Comparison of ENCODE assay signal across 13 cellular contexts in genomic region chr4:1348746-1349145, GRCh38. TPM values are rescaled to one million over a fixed set of nuclear protein-coding genes. Genes with fewer than 3 reads are reported as not detected.
A peak's percentile ranks its signal among the peaks of the same experiment; 100 is the strongest.
DNase-seq lines count a peak whose midpoint lies in the region; ATAC-seq lines count a peak whose summit lies in the region.
"Had no signal": no experiment of that assay in that cellular context is flagged by ENCODE, and none has a peak within 500 bp of the region (broad histone marks: within the 10 kb centered on the region; RNA-seq: fewer than 3 reads in every experiment).

No MANE protein-coding gene starts in this region.

- H3K27ac Mint-ChIP-seq in activated CD8-positive, alpha-beta T cell treated with anti-CD3 and anti-CD28 coated beads, Interleukin-2, amount 10 ng/mL, durations not matched to agents 7 days and 5 days, result peak overlapping the region; percentile 97
- H3K27ac Mint-ChIP-seq in immature natural killer cell, result peak overlapping the region; percentile 73 to 98 (median 96)
- peak overlapping the region; percentile 59 for H3K27ac Mint-ChIP-seq in stimulated activated naive B cell treated with anti-CD40 and anti-IgM and Interleukin-4, amounts not matched to agents 10 μg/mL and 1 μg/mL and 100 μg/mL, for 72 hours

- DNase-seq in activated T-cell treated with anti-CD3 and anti-CD28 coated beads, Interleukin-2, amount 50 U/mL, for 4 hours, result no peak
- DNase-seq in activated T-cell treated with anti-CD3 and anti-CD28 coated beads for 4 hours (no peak), immature natural killer cell (no peak), middle frontal gyrus (ENCODE audit: extremely low spot score, low spot score) (no peak), T-helper 9 cell (no peak)
- DNase-seq in activated CD8-positive, alpha-beta T cell treated with anti-CD3 and anti-CD28 coated beads, Interleukin-2, amount 10 ng/mL, durations not matched to agents 7 days and 5 days, result no peak
- no peak for DNase-seq in stimulated activated naive B cell treated with anti-CD40 and anti-IgM and Interleukin-4, amounts not matched to agents 10 μg/mL and 1 μg/mL and 100 μg/mL, for 72 hours
- DNase-seq: NCI-H524 treated with DMSO at 0.1 percent for 48 hours; stimulated activated CD8-positive, alpha-beta memory T cell treated with anti-CD3 and anti-CD28 coated beads, Interleukin-4, amount 100 ng/mL, for 48 hours had no signal

- CTCF ChIA-PET in activated CD8-positive, alpha-beta T cell treated with anti-CD3 and anti-CD28 coated beads, Interleukin-2, amount 10 ng/mL, durations not matched to agents 7 days and 5 days (lab: Charles Lee), result interaction anchor here (1.1 to 5.7 kb wide), 5 partner anchors 40 to 212 kb away, joined by 3 to 32 read pairs (median 7); partner anchors contain the start of gene MAEA

- no peak for ATAC-seq in activated T-cell treated with anti-CD3 and anti-CD28 coated beads, Interleukin-2, amount 50 U/mL, for 4 hours
- no peak for ATAC-seq in activated CD8-positive, alpha-beta T cell treated with anti-CD3 and anti-CD28 coated beads, Interleukin-2, amount 10 ng/mL, durations not matched to agents 7 days and 5 days
- no peak for ATAC-seq in stimulated activated naive B cell treated with anti-CD40 and anti-IgM and Interleukin-4, amounts not matched to agents 10 μg/mL and 1 μg/mL and 100 μg/mL, for 72 hours (replicated peaks)
- ATAC-seq in GM21825 (IDR thresholded peaks at IDR 0.05; ENCODE audit: unreplicated experiment), result no peak
- ATAC-seq: sciatic nerve had no signal

- POLR2A ChIA-PET in activated CD8-positive, alpha-beta T cell treated with anti-CD3 and anti-CD28 coated beads, Interleukin-2, amount 10 ng/mL, durations not matched to agents 7 days and 5 days (lab: Charles Lee), result interaction anchor here (0.7 to 4.9 kb wide), 4 partner anchors 21 to 102 kb away, joined by 3 to 37 read pairs (median 6); partner anchors contain the start of gene MAEA

- H3K27me3 Mint-ChIP-seq in activated T-cell treated with anti-CD3 and anti-CD28 coated beads, Interleukin-2, amount 50 U/mL, for 4 hours (ENCODE audit: low read depth), result no peaks in the 10 kb centered on the region
- no peaks in the 10 kb centered on the region for H3K27me3 Mint-ChIP-seq in activated CD8-positive, alpha-beta T cell treated with anti-CD3 and anti-CD28 coated beads, Interleukin-2, amount 10 ng/mL, durations not matched to agents 7 days and 5 days (ENCODE audit: low read depth)
- H3K27me3 Mint-ChIP-seq in immature natural killer cell (ENCODE audit: low read depth in 3 of 3), result peaks cover 3 to 15% (median 10%) of the 10 kb centered on the region in 3 donors
- H3K27me3 Mint-ChIP-seq in stimulated activated naive B cell treated with anti-CD40 and anti-IgM and Interleukin-4, amounts not matched to agents 10 μg/mL and 1 μg/mL and 100 μg/mL, for 72 hours, result no peaks in the 10 kb centered on the region

- H3K9me3 Mint-ChIP-seq in activated T-cell treated with anti-CD3 and anti-CD28 coated beads, Interleukin-2, amount 50 U/mL, for 4 hours, result no peaks in the 10 kb centered on the region
- no peaks in the 10 kb centered on the region for H3K9me3 Mint-ChIP-seq in activated CD8-positive, alpha-beta T cell treated with anti-CD3 and anti-CD28 coated beads, Interleukin-2, amount 10 ng/mL, durations not matched to agents 7 days and 5 days (ENCODE audit: insufficient read depth)
- no peaks in the 10 kb centered on the region for H3K9me3 Mint-ChIP-seq in immature natural killer cell
- no peaks in the 10 kb centered on the region for H3K9me3 Mint-ChIP-seq in stimulated activated naive B cell treated with anti-CD40 and anti-IgM and Interleukin-4, amounts not matched to agents 10 μg/mL and 1 μg/mL and 100 μg/mL, for 72 hours

- H3K4me1 Mint-ChIP-seq in activated T-cell treated with anti-CD3 and anti-CD28 coated beads, Interleukin-2, amount 50 U/mL, for 4 hours (ENCODE audit: low read depth), result peaks cover 36% of the 10 kb centered on the region
- H3K4me1 Mint-ChIP-seq in activated CD8-positive, alpha-beta T cell treated with anti-CD3 and anti-CD28 coated beads, Interleukin-2, amount 10 ng/mL, durations not matched to agents 7 days and 5 days (ENCODE audit: low read depth), result peaks cover 46% of the 10 kb centered on the region
- peaks cover 39 to 46% of the 10 kb centered on the region in 2 donors for H3K4me1 Mint-ChIP-seq in immature natural killer cell
- H3K4me1 Mint-ChIP-seq in stimulated activated naive B cell treated with anti-CD40 and anti-IgM and Interleukin-4, amounts not matched to agents 10 μg/mL and 1 μg/mL and 100 μg/mL, for 72 hours, result peaks cover 29 to 56% of the 10 kb centered on the region in 2 donors

- peaks cover 9% of the 10 kb centered on the region for H3K36me3 Mint-ChIP-seq in activated T-cell treated with anti-CD3 and anti-CD28 coated beads, Interleukin-2, amount 50 U/mL, for 4 hours (ENCODE audit: insufficient read depth)
- H3K36me3 Mint-ChIP-seq in activated CD8-positive, alpha-beta T cell treated with anti-CD3 and anti-CD28 coated beads, Interleukin-2, amount 10 ng/mL, durations not matched to agents 7 days and 5 days (ENCODE audit: low read depth), result peaks cover 11% of the 10 kb centered on the region
- peaks cover 0 to 8% (median 7%) of the 10 kb centered on the region in 3 donors for H3K36me3 Mint-ChIP-seq in immature natural killer cell
- peaks cover 11 to 26% of the 10 kb centered on the region in 2 donors for H3K36me3 Mint-ChIP-seq in stimulated activated naive B cell treated with anti-CD40 and anti-IgM and Interleukin-4, amounts not matched to agents 10 μg/mL and 1 μg/mL and 100 μg/mL, for 72 hours

- peak overlapping the region; percentile 89 for H3K4me3 Mint-ChIP-seq in activated T-cell treated with anti-CD3 and anti-CD28 coated beads, Interleukin-2, amount 50 U/mL, for 4 hours
- H3K4me3 Mint-ChIP-seq in activated CD8-positive, alpha-beta T cell treated with anti-CD3 and anti-CD28 coated beads, Interleukin-2, amount 10 ng/mL, durations not matched to agents 7 days and 5 days, result peak overlapping the region; percentile 85
- peak overlapping the region in 4 of 5 donors; percentile 27 to 91 (median 78) for H3K4me3 Mint-ChIP-seq in immature natural killer cell
- H3K4me3 Mint-ChIP-seq in stimulated activated naive B cell treated with anti-CD40 and anti-IgM and Interleukin-4, amounts not matched to agents 10 μg/mL and 1 μg/mL and 100 μg/mL, for 72 hours, result peak overlapping the region; percentile 61 to 90

RNA-seq across cellular contexts. Expression of gene UVSSA, which starts 1.7 kb away (rescaled TPM):
- total RNA-seq in activated T-cell treated with anti-CD3 and anti-CD28 coated beads, Interleukin-2, amount 50 U/mL, for 4 hours, result 10 to 100 TPM; 17.2 to 20.5 (median 18.9) TPM
- 10 to 100 TPM; 16.7 to 17.0 TPM for total RNA-seq in activated CD8-positive, alpha-beta T cell treated with anti-CD3 and anti-CD28 coated beads, Interleukin-2, amount 10 ng/mL, durations not matched to agents 7 days and 5 days
- polyA plus RNA-seq in immature natural killer cell, result 1 to 10 TPM; 3.2 to 7.0 (median 4.0) TPM

RNA-seq across cellular contexts. Expression of gene NKX1-1, which starts 57.5 kb away (rescaled TPM):
- not detected for total RNA-seq in activated T-cell treated with anti-CD3 and anti-CD28 coated beads, Interleukin-2, amount 50 U/mL, for 4 hours
- not detected for total RNA-seq in activated CD8-positive, alpha-beta T cell treated with anti-CD3 and anti-CD28 coated beads, Interleukin-2, amount 10 ng/mL, durations not matched to agents 7 days and 5 days
- polyA plus RNA-seq in immature natural killer cell, result not detected
- total RNA-seq: sciatic nerve; T-helper 2 cell treated with Interferon-gamma antibody and Interleukin-4, amounts not matched to agents 100 ng/mL and 5 ng/mL, for 36 hours had no signal
- polyA plus RNA-seq: adipose tissue had no signal

RNA-seq across cellular contexts. Expression of gene MAEA, which starts 59.1 kb away (rescaled TPM):
- total RNA-seq in activated T-cell treated with anti-CD3 and anti-CD28 coated beads, Interleukin-2, amount 50 U/mL, for 4 hours, result 10 to 100 TPM; 61.9 to 66.9 (median 65.3) TPM
- total RNA-seq in activated CD8-positive, alpha-beta T cell treated with anti-CD3 and anti-CD28 coated beads, Interleukin-2, amount 10 ng/mL, durations not matched to agents 7 days and 5 days, result 10 to 100 TPM; 60.3 to 65.1 TPM
- polyA plus RNA-seq in immature natural killer cell, result 10 to 100 TPM; 60.7 to 76.0 (median 72.9) TPM
